ENCODE assay signal across 8 cellular contexts in genomic region chr2:241734467-241735208, GRCh38. TPM values are rescaled to one million over a fixed set of nuclear protein-coding genes. Genes with fewer than 3 reads are reported as not detected.
DNase-seq lines count a peak whose midpoint lies in the region; ATAC-seq, FAIRE-seq and TF ChIP-seq lines count a peak whose summit lies in the region.

Gene D2HGDH (plus strand): TSS chr2:241734630. CDS start chr2:241735225, 595 bp downstream.

- TF ChIP-seq POLR2A in GM18505 (IDR thresholded peaks at IDR 0.05; ENCODE audit: borderline replicate concordance, extremely low read depth, insufficient read depth, insufficient read length): peak; percentile 87

- ATAC-seq in GM18505 (IDR thresholded peaks at IDR 0.05; ENCODE audit: unreplicated experiment) (peak; percentile 81), HG02943 (IDR thresholded peaks at IDR 0.05; ENCODE audit: low read depth, unreplicated experiment) (peak; percentile 74), aorta (ENCODE audit: low FRiP score) (peak; percentile 96)

- peaks cover 2% of the 10 kb centered on the region for H3K4me1 Mint-ChIP-seq in astrocyte (ENCODE audit: low read depth, unreplicated experiment)

- H2AFZ ChIP-seq in astrocyte (ENCODE audit: low read depth, low read length): peak within 1 kb of the TSS; percentile 93

- H3K4me3 ChIP-seq in astrocyte (ENCODE audit: insufficient read depth, low read depth, low read length) (peak within 1 kb of the TSS; percentile 76), aorta (ENCODE audit: low read length in 2 of 2) (peak within 1 kb of the TSS; percentile 66 to 88)

- peak within 1 kb of the TSS; percentile 80 for H3K9ac ChIP-seq in astrocyte (ENCODE audit: low read length)

- peaks cover 2% of the 10 kb centered on the region for H3K27me3 Mint-ChIP-seq in astrocyte (ENCODE audit: low read depth, unreplicated experiment)

- intact Hi-C loops in aorta (cut with DNase I): loop anchor here in 1 of 2 donors (10.0 kb wide), 1 partner anchor 140 kb away; no protein-coding TSS in a partner anchor

- WGBS in aorta, 2 donors: 0% methylated on average over 70 to 98 of the region's 98 CpGs

- peak within 1 kb of the TSS; percentile 41 for H3K27ac Mint-ChIP-seq in astrocyte (ENCODE audit: unreplicated experiment)

- peaks cover 20% of the 10 kb centered on the region for H4K20me1 ChIP-seq in astrocyte (ENCODE audit: insufficient read depth, low read length)

- no peak for TF ChIP-seq CTCF in astrocyte (IDR thresholded peaks at IDR 0.05; ENCODE audit: insufficient read depth, low read depth, low read length)

- H3K4me2 ChIP-seq in astrocyte (ENCODE audit: low read length): peak within 1 kb of the TSS; percentile 96

- H3K27ac ChIP-seq in astrocyte (ENCODE audit: low read depth, low read length) (peak within 1 kb of the TSS; percentile 59), aorta (ENCODE audit: low read depth in 1 of 2, low read length in 2 of 2) (peak within 1 kb of the TSS in 1 of 2 donors; percentile 60)

- H3K4me3 Mint-ChIP-seq in astrocyte (ENCODE audit: unreplicated experiment): peak within 1 kb of the TSS; percentile 85

- H3K36me3 ChIP-seq in astrocyte (ENCODE audit: insufficient read depth, low read length): no peaks in the 10 kb centered on the region
- no peaks in the 10 kb centered on the region for H3K36me3 ChIP-seq in aorta (ENCODE audit: control insufficient read depth in 1 of 2, insufficient read depth in 2 of 2, low read length in 1 of 2)

- H3K79me2 ChIP-seq in astrocyte (ENCODE audit: insufficient read depth, low read length): peaks cover 3% of the 10 kb centered on the region

- no peaks in the 10 kb centered on the region for H3K9me3 ChIP-seq in astrocyte (ENCODE audit: insufficient read depth, low read depth, low read length)
- no peaks in the 10 kb centered on the region for H3K9me3 ChIP-seq in aorta (ENCODE audit: control insufficient read depth, low read length)

- no peak for FAIRE-seq in astrocyte (lab: Jason Lieb, UNC)

- no peaks in the 10 kb centered on the region for H3K36me3 Mint-ChIP-seq in astrocyte (ENCODE audit: low read depth, unreplicated experiment)

- DNase-seq in NCI-H2029 treated with DMSO at 0.1 percent for 48 hours (lab: John Stamatoyannopoulos, UW) (peak; percentile 25), T-helper 9 cell (peak; percentile 96), astrocyte (ENCODE audit: low read depth) (peak; percentile 41), hepatic stellate cell (ENCODE audit: low spot score) (peak; percentile 92), retina (peak; percentile 90), aorta (peak; percentile 96 to 99)

- no peaks in the 10 kb centered on the region for H3K9me3 Mint-ChIP-seq in astrocyte (ENCODE audit: unreplicated experiment)

- H3K27me3 ChIP-seq in astrocyte (ENCODE audit: insufficient read depth, low read length) (no peaks in the 10 kb centered on the region), aorta (ENCODE audit: control insufficient read depth in 1 of 2, insufficient read depth in 2 of 2, low read length in 1 of 2) (peaks cover 0 to 2% of the 10 kb centered on the region in 2 donors)

- H3K4me1 ChIP-seq in astrocyte (ENCODE audit: insufficient read depth, low read length) (peaks cover 11% of the 10 kb centered on the region), aorta (ENCODE audit: control insufficient read depth in 1 of 2, insufficient read depth in 2 of 2, low read length in 2 of 2) (no peaks in the 10 kb centered on the region)

RNA-seq across cellular contexts. Expression of gene D2HGDH, which starts in this region (rescaled TPM):
- total RNA-seq in astrocyte (10.0 and 11.5 TPM in 2 replicates), aorta (10 to 100 TPM; 20.5 to 29.9 TPM)
- 10 to 100 TPM in 1 of 2 donors, 1 to 10 TPM in 1; 4.1 to 69.8 TPM for polyA plus RNA-seq in aorta

Comparison
In these comparisons a context has a peak if more than half of its experiments do, and no peak if none do; other contexts are left out.
1. DNase-seq: peak in every context shown above with its lines; median percentile 98 in aorta; 96 in T-helper 9 cell; 92 in hepatic stellate cell; 90 in retina; 41 in astrocyte; 25 in NCI-H2029 treated with DMSO at 0.1 percent for 48 hours.